ENCODE assay signal across 15 cellular contexts in genomic region chr6:80020381-80021120, GRCh38.
"Had no signal": no experiment of that assay in that cellular context is flagged by ENCODE, and none has a peak within 500 bp of the region (broad histone marks: within the 10 kb centered on the region; RNA-seq: fewer than 3 reads in every experiment).

No MANE protein-coding gene starts in this region.

- H3K9me3 ChIP-seq: mucosa of descending colon, psoas muscle, right lobe of liver, upper lobe of right lung had no signal

- H3K27ac Mint-ChIP-seq: activated B cell treated with CpG ODN at 0.5 μM for 24 hours; activated CD8-positive, alpha-beta T cell treated with anti-CD3 and anti-CD28 coated beads, Interleukin-2, amount 10 ng/mL, durations not matched to agents 7 days and 5 days; activated naive CD8-positive, alpha-beta T cell treated with anti-CD3 and anti-CD28 coated beads for 36 hours; natural killer cell; stimulated activated naive CD8-positive, alpha-beta T cell treated with anti-CD3 and anti-CD28 coated beads, Interleukin-15, amount 100 ng/mL, for 72 hours had no signal

- H3K27me3 ChIP-seq: right lobe of liver, upper lobe of right lung had no signal

- H3K9me3 Mint-ChIP-seq: activated B cell treated with CpG ODN at 0.5 μM for 24 hours; activated naive CD8-positive, alpha-beta T cell treated with anti-CD3 and anti-CD28 coated beads for 36 hours; natural killer cell; stimulated activated naive CD8-positive, alpha-beta T cell treated with anti-CD3 and anti-CD28 coated beads, Interleukin-15, amount 100 ng/mL, for 72 hours had no signal

- H3K4me1 Mint-ChIP-seq: activated B cell treated with CpG ODN at 0.5 μM for 24 hours; activated naive CD8-positive, alpha-beta T cell treated with anti-CD3 and anti-CD28 coated beads for 36 hours; natural killer cell; stimulated activated naive CD8-positive, alpha-beta T cell treated with anti-CD3 and anti-CD28 coated beads, Interleukin-15, amount 100 ng/mL, for 72 hours had no signal

- DNase-seq: activated B cell treated with CpG ODN at 0.5 μM for 24 hours; activated CD4-positive, alpha-beta T cell treated with anti-CD3 and anti-CD28 coated beads for 48 hours; activated CD8-positive, alpha-beta memory T cell treated with anti-CD3 and anti-CD28 coated beads, Interleukin-2, amount 50 U/mL, for 48 hours; activated CD8-positive, alpha-beta T cell treated with anti-CD3 and anti-CD28 coated beads, Interleukin-2, amount 10 ng/mL, durations not matched to agents 7 days and 5 days; activated naive CD8-positive, alpha-beta T cell treated with anti-CD3 and anti-CD28 coated beads for 36 hours; anterior cingulate cortex; erythroblast; islet precursor cell; mucosa of descending colon; natural killer cell; psoas muscle; right lobe of liver; stimulated activated naive CD8-positive, alpha-beta T cell treated with anti-CD3 and anti-CD28 coated beads, Interleukin-15, amount 100 ng/mL, for 72 hours; T-helper 2 cell; upper lobe of right lung had no signal

- H3K4me1 ChIP-seq: psoas muscle, right lobe of liver, upper lobe of right lung had no signal

- H3K4me3 ChIP-seq: mucosa of descending colon, psoas muscle, upper lobe of right lung had no signal

- H3K36me3 Mint-ChIP-seq: natural killer cell had no signal

- H3K4me3 Mint-ChIP-seq: activated B cell treated with CpG ODN at 0.5 μM for 24 hours; activated CD8-positive, alpha-beta T cell treated with anti-CD3 and anti-CD28 coated beads, Interleukin-2, amount 10 ng/mL, durations not matched to agents 7 days and 5 days; activated naive CD8-positive, alpha-beta T cell treated with anti-CD3 and anti-CD28 coated beads for 36 hours; natural killer cell; stimulated activated naive CD8-positive, alpha-beta T cell treated with anti-CD3 and anti-CD28 coated beads, Interleukin-15, amount 100 ng/mL, for 72 hours had no signal

- H3K36me3 ChIP-seq: right lobe of liver, upper lobe of right lung had no signal

- ATAC-seq: activated CD8-positive, alpha-beta T cell treated with anti-CD3 and anti-CD28 coated beads, Interleukin-2, amount 10 ng/mL, durations not matched to agents 7 days and 5 days; mucosa of descending colon; natural killer cell; psoas muscle; stimulated activated naive CD8-positive, alpha-beta T cell treated with anti-CD3 and anti-CD28 coated beads, Interleukin-15, amount 100 ng/mL, for 72 hours; upper lobe of right lung had no signal

- H3K27ac ChIP-seq: psoas muscle, upper lobe of right lung had no signal

- H3K27me3 Mint-ChIP-seq: activated B cell treated with CpG ODN at 0.5 μM for 24 hours; activated naive CD8-positive, alpha-beta T cell treated with anti-CD3 and anti-CD28 coated beads for 36 hours; stimulated activated naive CD8-positive, alpha-beta T cell treated with anti-CD3 and anti-CD28 coated beads, Interleukin-15, amount 100 ng/mL, for 72 hours had no signal
